In genomic region chr9:96322736-96323135, GRCh38 we compare ENCODE assay signal across 13 cellular contexts. TPM values are rescaled to one million over a fixed set of nuclear protein-coding genes. Genes with fewer than 3 reads are reported as not detected.
"Had no signal": no experiment of that assay in that cellular context is flagged by ENCODE, and none has a peak within 500 bp of the region (broad histone marks: within the 10 kb centered on the region; RNA-seq: fewer than 3 reads in every experiment).

No MANE protein-coding gene starts in this region.

RNA-seq across cellular contexts. Expression of gene HSD17B3, which starts 20.8 kb away (rescaled TPM):
- total RNA-seq: activated CD4-positive, alpha-beta memory T cell treated with anti-CD3 and anti-CD28 coated beads for 36 hours; activated CD4-positive, alpha-beta T cell treated with anti-CD3 and anti-CD28 coated beads for 36 hours; activated CD4-positive, alpha-beta T cell treated with anti-CD3 and anti-CD28 coated beads, Interleukin-2, amount 10 ng/mL, durations not matched to agents 24 days and 14 days; activated CD8-positive, alpha-beta memory T cell treated with anti-CD3 and anti-CD28 coated beads for 36 hours; activated CD8-positive, alpha-beta T cell treated with anti-CD3 and anti-CD28 coated beads, Interleukin-2, amount 10 ng/mL, durations not matched to agents 7 days and 5 days; activated naive CD4-positive, alpha-beta T cell treated with anti-CD3 and anti-CD28 coated beads for 36 hours; activated naive CD8-positive, alpha-beta T cell treated with anti-CD3 and anti-CD28 coated beads for 36 hours; activated T-helper 1 cell treated with anti-CD3 and anti-CD28 coated beads, Interleukin-12 subunit alpha, Interleukin-12 subunit beta, Interleukin-2, Interleukin-4 antibody, amounts not matched to agents 30 ng/mL and 10 ng/mL and 1 ng/mL, durations not matched to agents 14 hours and 24 hours and 36 hours; activated T-helper 2 cell treated with anti-CD3 and anti-CD28 coated beads, Interferon-gamma antibody, Interleukin-2, Interleukin-4, amounts not matched to agents 10 μg/mL and 5 μg/mL and 100 μg/mL, durations not matched to agents 14 hours and 24 hours and 36 hours; chondrocyte; dermis blood vessel endothelial cell; glomerular endothelial cell; T-helper 2 cell treated with Interferon-gamma antibody and Interleukin-4, amounts not matched to agents 100 ng/mL and 5 ng/mL, for 36 hours had no signal
